In the genomic region with DNA sequence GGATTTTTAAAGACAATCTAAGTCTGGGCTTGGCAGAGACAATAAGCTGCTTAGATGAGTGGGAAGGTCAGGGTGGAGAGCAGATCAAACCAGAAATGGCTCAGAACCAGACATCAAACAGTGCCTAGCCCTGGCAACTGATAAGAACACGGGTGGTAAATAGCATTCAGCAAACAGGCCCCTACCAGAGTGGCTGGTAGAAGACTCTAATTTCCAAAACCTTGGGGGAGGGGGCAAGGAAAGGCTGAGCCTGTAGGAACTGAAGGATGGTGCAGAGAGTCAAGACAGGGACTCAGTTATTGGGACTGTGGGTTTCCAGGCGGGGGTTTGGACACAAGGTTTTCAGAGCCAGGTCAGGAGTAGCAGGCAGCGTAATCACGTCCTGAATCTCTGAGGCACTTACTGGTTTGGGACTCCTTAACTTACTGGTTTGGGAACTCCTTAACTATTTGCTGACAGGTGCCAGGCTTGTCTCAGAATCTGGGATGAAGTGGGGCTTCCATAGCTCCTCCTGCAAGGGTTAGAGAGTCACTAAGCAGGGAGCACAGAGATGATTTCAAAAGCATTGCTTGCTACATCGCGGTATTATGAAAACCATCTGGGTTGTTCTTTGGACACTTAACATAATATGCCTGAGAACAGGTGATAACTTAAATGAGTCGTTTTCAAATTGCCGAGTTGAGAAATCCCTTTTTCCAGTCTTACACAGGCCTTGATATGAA, we compare ENCODE assay signal across 21 cellular contexts. TPM values are rescaled to one million over a fixed set of nuclear protein-coding genes. Genes with fewer than 3 reads are reported as not detected.
DNase-seq lines count a peak whose midpoint lies in the region; ATAC-seq, FAIRE-seq and TF ChIP-seq lines count a peak whose summit lies in the region.
"Had no signal": no experiment of that assay in that cellular context is flagged by ENCODE, and none has a peak within 500 bp of the region (broad histone marks: within the 10 kb centered on the region; RNA-seq: fewer than 3 reads in every experiment).

No MANE protein-coding gene starts in this region.

- no peak overlapping the region for H3K4ac ChIP-seq in mesendoderm (ENCODE audit: low read depth, low read length)

- H2BK5ac ChIP-seq in mesendoderm (ENCODE audit: low read length): no peak overlapping the region

- no peak overlapping the region for H3K4me2 ChIP-seq in mesendoderm (ENCODE audit: low read length)
- H3K4me2 ChIP-seq: KMS-11 had no signal

- no peak overlapping the region for H4K8ac ChIP-seq in mesendoderm (ENCODE audit: low read depth, low read length)

- DNase-seq in ELF-1 (ENCODE audit: low read depth, low spot score) (peak; percentile 41), NB4 (ENCODE audit: low read depth) (peak; percentile 21), fibroblast of gingiva (ENCODE audit: low read depth) (peak; percentile 36), mesendoderm (peak; percentile 10), pancreas (no peak), head of caudate nucleus (no peak), breast epithelium (ENCODE audit: low spot score in 2 of 2) (no peak)
- DNase-seq: ACHN, AML-193, DMS79 treated with DMSO at 0.1 percent for 48 hours, NCI-H1105 treated with DMSO at 0.1 percent for 48 hours, NCI-H1694, NCI-H2107, NCI-H510A, NCI-H748 treated with DMSO at 0.1 percent for 48 hours, OCI-M1, RPMI8226, SIG-M5 had no signal

- H4K5ac ChIP-seq in mesendoderm (ENCODE audit: low read length): no peak overlapping the region

- H2AK5ac ChIP-seq in mesendoderm (ENCODE audit: low read length): no peak overlapping the region

- H3K56ac ChIP-seq in mesendoderm (ENCODE audit: low read length): no peak overlapping the region

- ATAC-seq in pancreas: no peak
- ATAC-seq: SK-N-SH treated with all-trans-retinoic acid at 6 μM for 48 hours had no signal

- H3K27ac ChIP-seq in mesendoderm (ENCODE audit: low read depth, low read length) (no peak overlapping the region), pancreas (no peak overlapping the region), breast epithelium (no peak overlapping the region)
- H3K27ac ChIP-seq: KMS-11 had no signal

- no peaks in the 10 kb centered on the region for H3K4me1 ChIP-seq in mesendoderm (ENCODE audit: control insufficient read depth, low read depth, low read length)
- H3K4me1 ChIP-seq in pancreas: no peaks in the 10 kb centered on the region
- no peaks in the 10 kb centered on the region for H3K4me1 ChIP-seq in breast epithelium
- H3K4me1 ChIP-seq: HAP-1 had no signal

- H3K36me3 ChIP-seq in mesendoderm (ENCODE audit: control insufficient read depth, insufficient read depth, low read length): no peaks in the 10 kb centered on the region
- H3K36me3 ChIP-seq in pancreas: no peaks in the 10 kb centered on the region
- H3K36me3 ChIP-seq in breast epithelium: no peaks in the 10 kb centered on the region
- H3K36me3 ChIP-seq: HAP-1 had no signal

- H3K9ac ChIP-seq in mesendoderm (ENCODE audit: low read length): no peak overlapping the region
- H3K9ac ChIP-seq: KMS-11 had no signal

- H3K27me3 ChIP-seq in mesendoderm (ENCODE audit: insufficient read depth, low read length, poor library complexity) (no peaks in the 10 kb centered on the region), pancreas (no peaks in the 10 kb centered on the region), breast epithelium (no peaks in the 10 kb centered on the region)

- no peak overlapping the region for H3K23ac ChIP-seq in mesendoderm (ENCODE audit: low read length)

- no peaks in the 10 kb centered on the region for H3K79me2 ChIP-seq in mesendoderm (ENCODE audit: control insufficient read depth, insufficient read depth, low read length)

- no peak overlapping the region for H2BK15ac ChIP-seq in mesendoderm (replicated peaks; ENCODE audit: low read depth)

- no peak for FAIRE-seq in pancreas (lab: Jason Lieb, UNC)

- H3K9me3 ChIP-seq in pancreas: no peaks in the 10 kb centered on the region
- H3K9me3 ChIP-seq in breast epithelium: no peaks in the 10 kb centered on the region
- H3K9me3 ChIP-seq: HAP-1 had no signal

- intact Hi-C loops in pancreas (cut with DNase I) (loop anchor here (5.0 to 10.0 kb wide), 4 partner anchors 129 to 369 kb away; no protein-coding TSS in a partner anchor), head of caudate nucleus (cut with DNase I) (loop anchor here (5.0 to 10.0 kb wide), 2 partner anchors 366 to 541 kb away; no protein-coding TSS in a partner anchor), breast epithelium (cut with DNase I; ENCODE audit: low total_unique reads) (no loop called here)

- H3K18ac ChIP-seq in mesendoderm (ENCODE audit: low read length): no peak overlapping the region

- no peak overlapping the region for H2BK120ac ChIP-seq in mesendoderm (ENCODE audit: low read depth, low read length)

- no peaks in the 10 kb centered on the region for H3K79me1 ChIP-seq in mesendoderm (ENCODE audit: low read length)

- no peak for TF ChIP-seq POLR2A in NB4 (IDR thresholded peaks at IDR 0.05; ENCODE audit: extremely low read depth, insufficient read length)
- no peak for TF ChIP-seq POLR2A in breast epithelium (IDR thresholded peaks at IDR 0.05)

- TF ChIP-seq CTCF in NB4 (IDR thresholded peaks at IDR 0.05; ENCODE audit: low read depth, low read length) (no peak), pancreas (IDR thresholded peaks at IDR 0.05) (no peak), breast epithelium (IDR thresholded peaks at IDR 0.05) (no peak)

- H3K4me3 ChIP-seq in NB4 (ENCODE audit: low read depth, low read length) (no peak overlapping the region), mesendoderm (ENCODE audit: low read length) (no peak overlapping the region), pancreas (no peak overlapping the region), breast epithelium (no peak overlapping the region)
- H3K4me3 ChIP-seq: HAP-1 had no signal

- WGBS in mesendoderm (ENCODE audit: extremely low coverage, insufficient coverage, low lambda C conversion rate): no CpG with 5 or more reads among the region's 8 CpGs
- 68 to 76% methylated on average over 8 of the region's 8 CpGs for WGBS in pancreas, 2 donors

RNA-seq across cellular contexts. Expression of a gene that starts 5.7 kb away (rescaled TPM):
- 2.6 TPM for polyA plus RNA-seq in mesendoderm (2013, experiment 1 of 2)
- polyA plus RNA-seq in mesendoderm (2013, experiment 2 of 2): 2.5 TPM
- total RNA-seq in pancreas: 1 to 10 TPM in 5 of 6 donors, under 1 TPM in 1; 0.97 to 4.4 (median 2.2) TPM
- 1 to 10 TPM in 1 of 2 donors, under 1 TPM in 1; 0.63 to 1.3 TPM for polyA plus RNA-seq in pancreas
- 1 to 10 TPM; 1.3 to 5.6 (median 1.9) TPM for total RNA-seq in breast epithelium

Comparison
In these comparisons a context has a peak if more than half of its experiments do, and no peak if none do; other contexts are left out.
1. DNase-seq: peak in ELF-1 (single experiment), NB4 (single experiment), fibroblast of gingiva (single experiment) and mesendoderm (single experiment); none in pancreas (0 of 6), head of caudate nucleus (0 of 42) and breast epithelium (0 of 2).